1 cellular context compared by ENCODE assay signal in the genomic region with DNA sequence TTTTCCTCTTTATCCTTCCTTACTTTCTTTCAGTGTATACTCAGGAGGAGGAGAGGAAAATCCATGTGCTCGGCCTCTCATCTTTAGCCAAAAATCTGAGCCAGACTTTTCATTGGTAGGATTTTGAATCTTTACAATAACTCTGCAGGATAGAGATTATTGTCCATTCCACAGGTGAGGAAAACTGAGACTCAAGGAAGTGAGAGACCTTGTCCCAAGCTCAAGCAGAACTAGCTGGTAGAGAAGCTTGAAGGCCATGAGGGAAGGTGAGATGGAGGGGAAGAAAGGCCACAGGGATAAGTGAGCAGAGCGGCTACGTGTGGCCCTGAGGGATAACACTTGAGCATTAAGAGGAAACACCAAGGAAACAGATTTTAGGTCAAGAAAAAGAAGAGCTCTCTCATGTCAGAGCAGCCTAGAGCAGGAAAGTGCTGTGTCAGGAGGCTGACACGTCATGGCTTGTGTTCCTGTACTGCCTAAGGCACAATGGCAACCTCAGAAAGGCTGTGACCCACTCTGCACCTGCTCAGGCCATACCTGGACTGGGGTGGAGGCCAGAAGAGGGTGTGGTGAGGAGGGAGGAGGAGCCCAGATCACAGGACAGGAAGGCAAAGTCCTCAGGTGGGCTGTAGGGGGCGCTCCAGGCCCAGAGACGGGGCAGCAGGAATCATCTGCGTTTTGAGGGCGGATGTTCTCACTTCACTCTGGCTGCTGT.
TF ChIP-seq lines count a peak whose summit lies in the region.

No MANE protein-coding gene starts in this region.

TF ChIP-seq in K562, 482 proteins besides CTCF, POLR2A, EP300 and RAD21 (continued from another document and continues in another):
- TF ChIP-seq RBM14 (IDR thresholded peaks at IDR 0.05; ENCODE audit: borderline replicate concordance, insufficient read depth, low read depth, low read length) (no peak), SP1 (CRISPR knock-in tag; IDR thresholded peaks at IDR 0.05) (no peak), POLR2AphosphoS5 (IDR thresholded peaks at IDR 0.05; ENCODE audit: control insufficient read depth, insufficient read depth, low read depth, low read length) (no peak), ATF7 (IDR thresholded peaks at IDR 0.05) (no peak), KAT8 (IDR thresholded peaks at IDR 0.05; ENCODE audit: low read depth) (no peak), RBM39 (optimal IDR thresholded peaks at IDR 0.05; ENCODE audit: low read depth, low read length) (no peak), ZNF274 (IDR thresholded peaks at IDR 0.05; ENCODE audit: borderline replicate concordance, low read depth, low read length) (no peak), MNT (conservative IDR thresholded peaks at IDR 0.05) (no peak), C11orf30 (IDR thresholded peaks at IDR 0.05; ENCODE audit: low read depth) (peak; percentile 29; the same call in 1 of the 2 replicates), ZEB2 (IDR thresholded peaks at IDR 0.05) (peak; percentile 74; the same call in 1 of the 2 replicates), ZNF696 (CRISPR knock-in tag; conservative IDR thresholded peaks at IDR 0.05) (no peak), MBD1 (CRISPR knock-in tag; IDR thresholded peaks at IDR 0.05) (no peak), SLC30A9 (CRISPR knock-in tag; IDR thresholded peaks at IDR 0.05) (no peak), ZNF717 (CRISPR knock-in tag; IDR thresholded peaks at IDR 0.05) (no peak), CC2D1A (IDR thresholded peaks at IDR 0.05) (peak; percentile 65; the same call in 1 of the 2 replicates), MAZ (CRISPR knock-in tag; conservative IDR thresholded peaks at IDR 0.05 in 1 of 2, IDR thresholded peaks at IDR 0.05 in 1 of 2) (peak; percentile 43 to 55; a peak in 1 of 4 replicates), ZNF146 (CRISPR knock-in tag; IDR thresholded peaks at IDR 0.05; ENCODE audit: unreplicated experiment) (no peak), ZBTB9 (CRISPR knock-in tag; IDR thresholded peaks at IDR 0.05) (no peak), LEF1 (IDR thresholded peaks at IDR 0.05) (no peak), ZFPM2 (CRISPR knock-in tag; IDR thresholded peaks at IDR 0.05) (no peak), ZNF644 (tag; IDR thresholded peaks at IDR 0.05; ENCODE audit: low read depth) (no peak), ZNF263 (CRISPR knock-in tag; IDR thresholded peaks at IDR 0.05; ENCODE audit: borderline replicate concordance) (no peak; the same call in 1 of the 2 replicates), CBX2 (IDR thresholded peaks at IDR 0.05; ENCODE audit: insufficient read depth, low read length, poor library complexity, severe bottlenecking) (no peak), ZNF316 (IDR thresholded peaks at IDR 0.05) (peak; percentile 37; the same call in 1 of the 2 replicates), CBFA2T2 (conservative IDR thresholded peaks at IDR 0.05) (no peak), ZNF324 (CRISPR knock-in tag; IDR thresholded peaks at IDR 0.05) (no peak), ZNF551 (CRISPR knock-in tag; IDR thresholded peaks at IDR 0.05) (no peak), POLR3A (IDR thresholded peaks at IDR 0.05; ENCODE audit: borderline replicate concordance, extremely low read depth, insufficient read depth, insufficient read length) (no peak), CREM (IDR thresholded peaks at IDR 0.05; ENCODE audit: low read depth) (peak; percentile 32; the same call in 1 of the 2 replicates), PBX2 (CRISPR knock-in tag; IDR thresholded peaks at IDR 0.05; ENCODE audit: low read depth) (no peak), PBX2 (tag; conservative IDR thresholded peaks at IDR 0.05; ENCODE audit: low read depth) (no peak)
- TF ChIP-seq, protein P1, sequence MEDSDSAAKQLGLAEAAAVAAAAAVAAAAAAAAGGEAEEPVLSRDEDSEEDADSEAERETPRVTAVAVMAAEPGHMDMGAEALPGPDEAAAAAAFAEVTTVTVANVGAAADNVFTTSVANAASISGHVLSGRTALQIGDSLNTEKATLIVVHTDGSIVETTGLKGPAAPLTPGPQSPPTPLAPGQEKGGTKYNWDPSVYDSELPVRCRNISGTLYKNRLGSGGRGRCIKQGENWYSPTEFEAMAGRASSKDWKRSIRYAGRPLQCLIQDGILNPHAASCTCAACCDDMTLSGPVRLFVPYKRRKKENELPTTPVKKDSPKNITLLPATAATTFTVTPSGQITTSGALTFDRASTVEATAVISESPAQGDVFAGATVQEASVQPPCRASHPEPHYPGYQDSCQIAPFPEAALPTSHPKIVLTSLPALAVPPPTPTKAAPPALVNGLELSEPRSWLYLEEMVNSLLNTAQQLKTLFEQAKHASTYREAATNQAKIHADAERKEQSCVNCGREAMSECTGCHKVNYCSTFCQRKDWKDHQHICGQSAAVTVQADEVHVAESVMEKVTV (CRISPR knock-in tag; IDR thresholded peaks at IDR 0.05), result peak; percentile 85
- TF ChIP-seq, protein P2, sequence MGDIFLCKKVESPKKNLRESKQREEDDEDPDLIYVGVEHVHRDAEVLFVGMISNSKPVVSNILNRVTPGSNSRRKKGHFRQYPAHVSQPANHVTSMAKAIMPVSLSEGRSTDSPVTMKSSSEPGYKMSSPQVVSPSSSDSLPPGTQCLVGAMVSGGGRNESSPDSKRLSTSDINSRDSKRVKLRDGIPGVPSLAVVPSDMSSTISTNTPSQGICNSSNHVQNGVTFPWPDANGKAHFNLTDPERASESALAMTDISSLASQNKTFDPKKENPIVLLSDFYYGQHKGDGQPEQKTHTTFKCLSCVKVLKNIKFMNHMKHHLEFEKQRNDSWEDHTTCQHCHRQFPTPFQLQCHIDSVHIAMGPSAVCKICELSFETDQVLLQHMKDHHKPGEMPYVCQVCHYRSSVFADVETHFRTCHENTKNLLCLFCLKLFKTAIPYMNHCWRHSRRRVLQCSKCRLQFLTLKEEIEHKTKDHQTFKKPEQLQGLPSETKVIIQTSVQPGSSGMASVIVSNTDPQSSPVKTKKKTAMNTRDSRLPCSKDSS (IDR thresholded peaks at IDR 0.05; ENCODE audit: low read depth, partially characterized antibody), result no peak
- TF ChIP-seq, protein P3, sequence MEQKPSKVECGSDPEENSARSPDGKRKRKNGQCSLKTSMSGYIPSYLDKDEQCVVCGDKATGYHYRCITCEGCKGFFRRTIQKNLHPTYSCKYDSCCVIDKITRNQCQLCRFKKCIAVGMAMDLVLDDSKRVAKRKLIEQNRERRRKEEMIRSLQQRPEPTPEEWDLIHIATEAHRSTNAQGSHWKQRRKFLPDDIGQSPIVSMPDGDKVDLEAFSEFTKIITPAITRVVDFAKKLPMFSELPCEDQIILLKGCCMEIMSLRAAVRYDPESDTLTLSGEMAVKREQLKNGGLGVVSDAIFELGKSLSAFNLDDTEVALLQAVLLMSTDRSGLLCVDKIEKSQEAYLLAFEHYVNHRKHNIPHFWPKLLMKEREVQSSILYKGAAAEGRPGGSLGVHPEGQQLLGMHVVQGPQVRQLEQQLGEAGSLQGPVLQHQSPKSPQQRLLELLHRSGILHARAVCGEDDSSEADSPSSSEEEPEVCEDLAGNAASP (IDR thresholded peaks at IDR 0.05), result no peak
- TF ChIP-seq, protein P4, sequence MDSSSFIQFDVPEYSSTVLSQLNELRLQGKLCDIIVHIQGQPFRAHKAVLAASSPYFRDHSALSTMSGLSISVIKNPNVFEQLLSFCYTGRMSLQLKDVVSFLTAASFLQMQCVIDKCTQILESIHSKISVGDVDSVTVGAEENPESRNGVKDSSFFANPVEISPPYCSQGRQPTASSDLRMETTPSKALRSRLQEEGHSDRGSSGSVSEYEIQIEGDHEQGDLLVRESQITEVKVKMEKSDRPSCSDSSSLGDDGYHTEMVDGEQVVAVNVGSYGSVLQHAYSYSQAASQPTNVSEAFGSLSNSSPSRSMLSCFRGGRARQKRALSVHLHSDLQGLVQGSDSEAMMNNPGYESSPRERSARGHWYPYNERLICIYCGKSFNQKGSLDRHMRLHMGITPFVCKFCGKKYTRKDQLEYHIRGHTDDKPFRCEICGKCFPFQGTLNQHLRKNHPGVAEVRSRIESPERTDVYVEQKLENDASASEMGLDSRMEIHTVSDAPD (CRISPR knock-in tag; IDR thresholded peaks at IDR 0.05), result no peak
- TF ChIP-seq, protein P5, sequence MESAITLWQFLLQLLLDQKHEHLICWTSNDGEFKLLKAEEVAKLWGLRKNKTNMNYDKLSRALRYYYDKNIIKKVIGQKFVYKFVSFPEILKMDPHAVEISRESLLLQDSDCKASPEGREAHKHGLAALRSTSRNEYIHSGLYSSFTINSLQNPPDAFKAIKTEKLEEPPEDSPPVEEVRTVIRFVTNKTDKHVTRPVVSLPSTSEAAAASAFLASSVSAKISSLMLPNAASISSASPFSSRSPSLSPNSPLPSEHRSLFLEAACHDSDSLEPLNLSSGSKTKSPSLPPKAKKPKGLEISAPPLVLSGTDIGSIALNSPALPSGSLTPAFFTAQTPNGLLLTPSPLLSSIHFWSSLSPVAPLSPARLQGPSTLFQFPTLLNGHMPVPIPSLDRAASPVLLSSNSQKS (CRISPR knock-in tag; IDR thresholded peaks at IDR 0.05), result no peak
- TF ChIP-seq, protein P6, sequence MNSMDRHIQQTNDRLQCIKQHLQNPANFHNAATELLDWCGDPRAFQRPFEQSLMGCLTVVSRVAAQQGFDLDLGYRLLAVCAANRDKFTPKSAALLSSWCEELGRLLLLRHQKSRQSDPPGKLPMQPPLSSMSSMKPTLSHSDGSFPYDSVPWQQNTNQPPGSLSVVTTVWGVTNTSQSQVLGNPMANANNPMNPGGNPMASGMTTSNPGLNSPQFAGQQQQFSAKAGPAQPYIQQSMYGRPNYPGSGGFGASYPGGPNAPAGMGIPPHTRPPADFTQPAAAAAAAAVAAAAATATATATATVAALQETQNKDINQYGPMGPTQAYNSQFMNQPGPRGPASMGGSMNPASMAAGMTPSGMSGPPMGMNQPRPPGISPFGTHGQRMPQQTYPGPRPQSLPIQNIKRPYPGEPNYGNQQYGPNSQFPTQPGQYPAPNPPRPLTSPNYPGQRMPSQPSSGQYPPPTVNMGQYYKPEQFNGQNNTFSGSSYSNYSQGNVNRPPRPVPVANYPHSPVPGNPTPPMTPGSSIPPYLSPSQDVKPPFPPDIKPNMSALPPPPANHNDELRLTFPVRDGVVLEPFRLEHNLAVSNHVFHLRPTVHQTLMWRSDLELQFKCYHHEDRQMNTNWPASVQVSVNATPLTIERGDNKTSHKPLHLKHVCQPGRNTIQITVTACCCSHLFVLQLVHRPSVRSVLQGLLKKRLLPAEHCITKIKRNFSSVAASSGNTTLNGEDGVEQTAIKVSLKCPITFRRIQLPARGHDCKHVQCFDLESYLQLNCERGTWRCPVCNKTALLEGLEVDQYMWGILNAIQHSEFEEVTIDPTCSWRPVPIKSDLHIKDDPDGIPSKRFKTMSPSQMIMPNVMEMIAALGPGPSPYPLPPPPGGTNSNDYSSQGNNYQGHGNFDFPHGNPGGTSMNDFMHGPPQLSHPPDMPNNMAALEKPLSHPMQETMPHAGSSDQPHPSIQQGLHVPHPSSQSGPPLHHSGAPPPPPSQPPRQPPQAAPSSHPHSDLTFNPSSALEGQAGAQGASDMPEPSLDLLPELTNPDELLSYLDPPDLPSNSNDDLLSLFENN (IDR thresholded peaks at IDR 0.05; ENCODE audit: low read depth in 2 of 2, low read length in 2 of 2), result no peak
